ENCODE assay signal across 27 cellular contexts in the genomic region with DNA sequence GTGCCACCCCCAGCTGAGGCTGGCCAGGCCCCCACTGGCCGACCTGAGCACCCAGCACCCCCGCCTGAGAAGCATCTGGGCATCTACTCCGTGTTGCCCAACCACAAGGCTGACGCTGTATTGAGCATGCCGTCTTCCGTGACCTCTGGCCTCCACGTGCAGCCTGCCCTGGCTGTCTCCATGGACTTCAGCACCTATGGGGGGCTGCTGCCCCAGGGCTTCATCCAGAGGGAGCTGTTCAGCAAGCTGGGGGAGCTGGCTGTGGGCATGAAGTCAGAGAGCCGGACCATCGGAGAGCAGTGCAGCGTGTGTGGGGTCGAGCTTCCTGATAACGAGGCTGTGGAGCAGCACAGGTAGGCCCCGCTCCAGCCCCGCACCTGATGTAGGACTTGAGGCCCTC. TPM values are rescaled to one million over a fixed set of nuclear protein-coding genes. Genes with fewer than 3 reads are reported as not detected.
DNase-seq lines count a peak whose midpoint lies in the region; ATAC-seq and TF ChIP-seq lines count a peak whose summit lies in the region.
"Had no signal": no experiment of that assay in that cellular context is flagged by ENCODE, and none has a peak within 500 bp of the region (broad histone marks: within the 10 kb centered on the region; RNA-seq: fewer than 3 reads in every experiment).

No MANE protein-coding gene starts in this region.

- H3K4me1 ChIP-seq in lower lobe of right lung: peaks cover 71% of the 10 kb centered on the region

- peak overlapping the region; percentile 52 for H3K27ac ChIP-seq in cingulate gyrus (ENCODE audit: low read depth, low read length)
- peak overlapping the region; percentile 31 for H3K27ac ChIP-seq in lower lobe of right lung
- H3K27ac ChIP-seq in temporal lobe (ENCODE audit: low read depth, low read length): peak overlapping the region; percentile 4
- H3K27ac ChIP-seq: A549; BLaER1 treated with 17β-estradiol and CSF1 and Interleukin-3, amounts not matched to agents 10 nM and 100 nM; epithelial cell of prostate had no signal

- intact Hi-C loops in lower lobe of right lung (cut with DNase I): no loop called here

- no peaks in the 10 kb centered on the region for H3K9me3 ChIP-seq in lower lobe of right lung
- H3K9me3 ChIP-seq: A549, mucosa of descending colon, SK-N-SH had no signal

- H3K4me1 Mint-ChIP-seq in activated T-cell treated with anti-CD3 and anti-CD28 coated beads, Interleukin-2, amount 50 U/mL, for 24 hours (ENCODE audit: low read depth): peaks cover 11% of the 10 kb centered on the region
- H3K4me1 Mint-ChIP-seq in activated T-cell treated with anti-CD3 and anti-CD28 coated beads, Interleukin-2, amount 50 U/mL, for 4 hours (ENCODE audit: low read depth): peaks cover 14% of the 10 kb centered on the region

- peaks cover 2% of the 10 kb centered on the region for H3K36me3 Mint-ChIP-seq in activated T-cell treated with anti-CD3 and anti-CD28 coated beads, Interleukin-2, amount 50 U/mL, for 24 hours (ENCODE audit: low read depth)
- no peaks in the 10 kb centered on the region for H3K36me3 Mint-ChIP-seq in activated T-cell treated with anti-CD3 and anti-CD28 coated beads, Interleukin-2, amount 50 U/mL, for 4 hours (ENCODE audit: insufficient read depth)
- H3K36me3 Mint-ChIP-seq: IgD-negative memory B cell had no signal

- no peak overlapping the region for H3K27ac Mint-ChIP-seq in activated T-cell treated with anti-CD3 and anti-CD28 coated beads, Interleukin-2, amount 50 U/mL, for 24 hours
- H3K27ac Mint-ChIP-seq: dendritic cell treated with granulocyte-macrophage colony-stimulating factor and Interleukin-4, amounts not matched to agents 40 ng/mL and 50 ng/mL, for 4 days; IgD-negative memory B cell; type B pancreatic cell had no signal

- H3K27me3 ChIP-seq in lower lobe of right lung (ENCODE audit: low read depth): no peaks in the 10 kb centered on the region

- no peak for ATAC-seq in activated T-cell treated with anti-CD3 and anti-CD28 coated beads, Interleukin-2, amount 50 U/mL, for 4 hours
- no peak for ATAC-seq in lower lobe of right lung
- ATAC-seq: A549, mucosa of descending colon had no signal

- H3K9me3 Mint-ChIP-seq in activated T-cell treated with anti-CD3 and anti-CD28 coated beads, Interleukin-2, amount 50 U/mL, for 24 hours: no peaks in the 10 kb centered on the region
- H3K9me3 Mint-ChIP-seq in activated T-cell treated with anti-CD3 and anti-CD28 coated beads, Interleukin-2, amount 50 U/mL, for 4 hours: no peaks in the 10 kb centered on the region
- H3K9me3 Mint-ChIP-seq: dendritic cell treated with granulocyte-macrophage colony-stimulating factor and Interleukin-4, amounts not matched to agents 40 ng/mL and 50 ng/mL, for 4 days; IgD-negative memory B cell; type B pancreatic cell had no signal

- DNase-seq in activated T-cell treated with anti-CD3 and anti-CD28 coated beads, Interleukin-2, amount 50 U/mL, for 24 hours: no peak
- no peak for DNase-seq in activated T-cell treated with anti-CD3 and anti-CD28 coated beads, Interleukin-2, amount 50 U/mL, for 4 hours
- no peak for DNase-seq in lower lobe of right lung
- no peak for DNase-seq in T-helper 2 cell
- DNase-seq in NCI-H187 (lab: John Stamatoyannopoulos, UW): no peak
- no peak for DNase-seq in activated CD4-positive, alpha-beta T cell treated with anti-CD3 and anti-CD28 coated beads for 1 hour
- DNase-seq: activated naive CD4-positive, alpha-beta T cell treated with Interleukin-2 at 50 U/mL for 16 hours; DMS153; GOT3; mucosa of descending colon; NCI-H2081 treated with DMSO at 0.1 percent for 48 hours; NCI-H524 treated with DMSO at 0.1 percent for 48 hours; nucleus accumbens; SK-N-SH; small intestine; stimulated activated CD4-positive, alpha-beta T cell treated with anti-CD3 and anti-CD28 coated beads, Interleukin-4, amount 100 ng/mL, for 4 hours; stimulated activated CD8-positive, alpha-beta memory T cell treated with anti-CD3 and anti-CD28 coated beads, Interleukin-4, amount 100 ng/mL, for 48 hours; T1000 had no signal

- H3K4me3 Mint-ChIP-seq in activated T-cell treated with anti-CD3 and anti-CD28 coated beads, Interleukin-2, amount 50 U/mL, for 24 hours: peak overlapping the region; percentile 10
- H3K4me3 Mint-ChIP-seq in activated T-cell treated with anti-CD3 and anti-CD28 coated beads, Interleukin-2, amount 50 U/mL, for 4 hours: no peak overlapping the region
- H3K4me3 Mint-ChIP-seq: dendritic cell treated with granulocyte-macrophage colony-stimulating factor and Interleukin-4, amounts not matched to agents 40 ng/mL and 50 ng/mL, for 4 days had no signal

- peaks cover 23% of the 10 kb centered on the region for H3K27me3 Mint-ChIP-seq in activated T-cell treated with anti-CD3 and anti-CD28 coated beads, Interleukin-2, amount 50 U/mL, for 24 hours
- peaks cover 4% of the 10 kb centered on the region for H3K27me3 Mint-ChIP-seq in activated T-cell treated with anti-CD3 and anti-CD28 coated beads, Interleukin-2, amount 50 U/mL, for 4 hours (ENCODE audit: low read depth)

- H3K36me3 ChIP-seq in lower lobe of right lung: peaks cover 64% of the 10 kb centered on the region
- H3K36me3 ChIP-seq: BLaER1 treated with 17β-estradiol and CSF1 and Interleukin-3, amounts not matched to agents 10 nM and 100 nM had no signal

- TF ChIP-seq CTCF in lower lobe of right lung (IDR thresholded peaks at IDR 0.05): no peak

- peak overlapping the region; percentile 85 for H3K4me3 ChIP-seq in lower lobe of right lung
- H3K4me3 ChIP-seq: A549; BLaER1 treated with 17β-estradiol and CSF1 and Interleukin-3, amounts not matched to agents 10 nM and 100 nM; mucosa of descending colon had no signal

RNA-seq across cellular contexts. Expression of a gene that starts 4.7 kb away (rescaled TPM):
- 1 to 10 TPM; 3.4 to 4.4 (median 4.1) TPM for total RNA-seq in activated T-cell treated with anti-CD3 and anti-CD28 coated beads, Interleukin-2, amount 50 U/mL, for 4 hours
- total RNA-seq in lower lobe of right lung: 171 TPM
- 8.4 TPM for total RNA-seq in temporal lobe
- total RNA-seq: OCI-LY7 had no signal

Comparison
In these comparisons a context has a peak if more than half of its experiments do, and no peak if none do; other contexts are left out.
1. RNA of a gene that starts 4.7 kb away (total RNA-seq): 171 TPM in lower lobe of right lung (single experiment); 8.4 TPM in temporal lobe (single experiment) and 3.4 to 4.4 TPM in activated T-cell treated with anti-CD3 and anti-CD28 coated beads, Interleukin-2, amount 50 U/mL, for 4 hours; every median in the first group is over 10 times any median in the second.
2. Peak in every context shown above with its lines, with median percentiles within 50 percentile points of each other: H3K27ac ChIP-seq.